In the genomic region with DNA sequence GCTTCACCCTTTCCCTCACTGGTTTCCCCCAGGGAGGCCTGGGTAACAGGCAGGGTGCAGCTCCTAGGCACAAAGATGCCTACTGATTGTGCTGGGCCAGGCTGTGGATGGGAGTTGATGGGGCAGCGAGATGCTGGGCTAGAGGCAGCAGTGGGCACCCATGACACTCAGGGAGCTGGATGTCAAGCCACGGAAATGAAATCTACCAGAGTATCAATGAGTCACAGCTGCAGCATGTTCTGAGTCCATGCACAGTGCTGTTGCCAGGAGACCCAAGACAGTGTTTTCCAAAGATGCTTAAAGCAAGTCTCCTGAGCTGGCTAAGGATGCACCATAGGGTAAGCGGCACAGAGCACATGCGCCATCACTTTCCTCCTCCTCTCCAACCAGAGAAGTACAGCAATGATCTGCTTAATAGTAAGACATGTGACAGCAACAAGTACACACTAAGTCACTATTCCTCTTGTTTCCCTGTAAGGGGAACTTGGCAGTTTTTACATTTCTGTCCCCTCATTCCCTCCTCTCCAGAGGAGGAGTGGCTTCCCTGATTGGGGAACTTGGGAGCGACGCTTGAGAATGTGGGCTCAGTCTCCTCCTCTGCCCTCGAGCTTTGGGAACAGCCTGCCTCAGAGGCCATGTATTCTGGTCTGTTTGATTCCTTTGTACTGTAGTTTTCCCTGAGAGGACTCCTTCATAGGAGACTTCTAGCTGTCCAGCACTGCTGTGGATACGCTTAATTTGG, we compare ENCODE assay signal across 10 cellular contexts. TPM values are rescaled to one million over a fixed set of nuclear protein-coding genes. Genes with fewer than 3 reads are reported as not detected.
DNase-seq lines count a peak whose midpoint lies in the region; ATAC-seq, FAIRE-seq and TF ChIP-seq lines count a peak whose summit lies in the region.
"Had no signal": no experiment of that assay in that cellular context is flagged by ENCODE, and none has a peak within 500 bp of the region (broad histone marks: within the 10 kb centered on the region; RNA-seq: fewer than 3 reads in every experiment).

No MANE protein-coding gene starts in this region.

- POLR2A ChIA-PET in naive thymus-derived CD8-positive, alpha-beta T cell (lab: Charles Lee), result interaction anchor here (0.7 to 1.8 kb wide), 6 partner anchors 9 to 58 kb away, joined by 3 to 15 read pairs (median 6); partner anchors contain the start of gene CDC42EP3

- H3K36me3 ChIP-seq in endodermal cell (ENCODE audit: control insufficient read depth, insufficient read depth, low read length), result no peaks in the 10 kb centered on the region

- no peaks in the 10 kb centered on the region for H3K9me3 ChIP-seq in endodermal cell (ENCODE audit: control insufficient read depth, low read length)
- H3K9me3 ChIP-seq: testis had no signal

- H3K9ac ChIP-seq in endodermal cell (ENCODE audit: extremely low read depth, low read length, poor library complexity, severe bottlenecking), result no peak overlapping the region

- peak; percentile 83 for DNase-seq in AG20443 (ENCODE audit: low spot score)
- DNase-seq in HTR-8/SVneo (ENCODE audit: insufficient read length, low spot score), result peak; percentile 39
- peak; percentile 56 for DNase-seq in dermis blood vessel endothelial cell
- DNase-seq in naive thymus-derived CD8-positive, alpha-beta T cell, result no peak
- DNase-seq in endodermal cell, result no peak
- DNase-seq in NCI-H345 (lab: John Stamatoyannopoulos, UW), result no peak
- no peak for DNase-seq in mesothelial cell of epicardium (ENCODE audit: low spot score in 2 of 2, unreplicated experiment in 2 of 2)
- DNase-seq: testis had no signal

- no peak overlapping the region for H3K27ac ChIP-seq in endodermal cell (ENCODE audit: low read depth, low read length)
- H3K27ac ChIP-seq: testis had no signal

- ATAC-seq in naive thymus-derived CD8-positive, alpha-beta T cell, result no peak
- ATAC-seq in GM18505 (IDR thresholded peaks at IDR 0.05; ENCODE audit: unreplicated experiment), result no peak

- no peak overlapping the region for H3K4me3 ChIP-seq in endodermal cell (ENCODE audit: low read length)
- H3K4me3 ChIP-seq: skin epidermis, testis had no signal

- no peak for TF ChIP-seq POLR2A in GM18505 (IDR thresholded peaks at IDR 0.05; ENCODE audit: borderline replicate concordance, extremely low read depth, insufficient read depth, insufficient read length)

- peak; percentile 52 for FAIRE-seq in HTR-8/SVneo (lab: Jason Lieb, UNC)

- no peaks in the 10 kb centered on the region for H3K36me3 Mint-ChIP-seq in naive thymus-derived CD8-positive, alpha-beta T cell
- H3K36me3 Mint-ChIP-seq in endodermal cell (ENCODE audit: low read depth) (no peaks in the 10 kb centered on the region), mesothelial cell of epicardium (no peaks in the 10 kb centered on the region)

- no peaks in the 10 kb centered on the region for H3K27me3 ChIP-seq in endodermal cell (ENCODE audit: control insufficient read depth, insufficient read depth, low read length, poor library complexity, severe bottlenecking)
- H3K27me3 ChIP-seq: testis had no signal

- H3K27me3 Mint-ChIP-seq in naive thymus-derived CD8-positive, alpha-beta T cell, result no peaks in the 10 kb centered on the region
- H3K27me3 Mint-ChIP-seq in endodermal cell (ENCODE audit: insufficient read depth) (peaks cover 3% of the 10 kb centered on the region), mesothelial cell of epicardium (ENCODE audit: low read depth) (no peaks in the 10 kb centered on the region)

- H3K4me1 ChIP-seq in endodermal cell (ENCODE audit: control insufficient read depth, insufficient read depth, low read length), result no peaks in the 10 kb centered on the region

- H3K4me1 Mint-ChIP-seq in naive thymus-derived CD8-positive, alpha-beta T cell, result peaks cover 33 to 51% (median 42%) of the 10 kb centered on the region in 4 donors
- H3K4me1 Mint-ChIP-seq in endodermal cell (peaks cover 9% of the 10 kb centered on the region), mesothelial cell of epicardium (peaks cover 25% of the 10 kb centered on the region)

- peak overlapping the region in 6 of 10 donors; percentile 36 to 93 (median 92) for H3K27ac Mint-ChIP-seq in naive thymus-derived CD8-positive, alpha-beta T cell
- H3K27ac Mint-ChIP-seq in endodermal cell (no peak overlapping the region), mesothelial cell of epicardium (no peak overlapping the region)

- TF ChIP-seq CTCF in endodermal cell (conservative IDR thresholded peaks at IDR 0.05) (no peak), mesothelial cell of epicardium (IDR thresholded peaks at IDR 0.05; ENCODE audit: unreplicated experiment) (no peak)

- no peak overlapping the region for H3K4me3 Mint-ChIP-seq in naive thymus-derived CD8-positive, alpha-beta T cell
- H3K4me3 Mint-ChIP-seq in endodermal cell (no peak overlapping the region), mesothelial cell of epicardium (no peak overlapping the region)

- peaks cover 0 to 5% (median 0%) of the 10 kb centered on the region in 9 donors for H3K9me3 Mint-ChIP-seq in naive thymus-derived CD8-positive, alpha-beta T cell
- H3K9me3 Mint-ChIP-seq in endodermal cell (no peaks in the 10 kb centered on the region), mesothelial cell of epicardium (peaks cover 3% of the 10 kb centered on the region)

- WGBS in endodermal cell (ENCODE audit: insufficient coverage in 1 of 2, insufficient read length in 1 of 2), 2 experiments, result 96% methylated on average over 6 to 8 of the region's 8 CpGs

RNA-seq across cellular contexts. Expression of gene CDC42EP3, which starts 57.2 kb away (rescaled TPM):
- total RNA-seq in dermis blood vessel endothelial cell, result 21.3 and 29.1 TPM in 2 replicates
- 10 to 100 TPM; 28.4 to 32.3 TPM for total RNA-seq in naive thymus-derived CD8-positive, alpha-beta T cell
- 10 to 100 TPM; 47.9 to 68.5 (median 52.6) TPM for polyA plus RNA-seq in naive thymus-derived CD8-positive, alpha-beta T cell
- total RNA-seq in endodermal cell, result 10 to 100 TPM; 26.4 to 30.2 TPM
- 23.5 TPM for polyA plus RNA-seq in endodermal cell (2013, experiment 1 of 2)
- polyA plus RNA-seq in endodermal cell (2013, experiment 2 of 2), result 26.2 TPM
- total RNA-seq in mesothelial cell of epicardium, result 48.7 to 53.8 TPM (median 48.9 TPM) in 3 replicates

Comparison
In these comparisons a context has a peak if more than half of its experiments do, and no peak if none do; other contexts are left out.
1. DNase-seq: peak in AG20443 (single experiment), HTR-8/SVneo (single experiment) and dermis blood vessel endothelial cell (single experiment); none in naive thymus-derived CD8-positive, alpha-beta T cell (0 of 10), endodermal cell (single experiment), NCI-H345 (single experiment) and mesothelial cell of epicardium (0 of 2).
2. H3K27ac Mint-ChIP-seq: peak in naive thymus-derived CD8-positive, alpha-beta T cell (6 of 10); none in endodermal cell (single experiment) and mesothelial cell of epicardium (single experiment).